16 cellular contexts compared by ENCODE assay signal in genomic region chr1:82893712-82894111, GRCh38.
DNase-seq lines count a peak whose midpoint lies in the region; ATAC-seq and TF ChIP-seq lines count a peak whose summit lies in the region.
"Had no signal": no experiment of that assay in that cellular context is flagged by ENCODE, and none has a peak within 500 bp of the region (broad histone marks: within the 10 kb centered on the region; RNA-seq: fewer than 3 reads in every experiment).

No MANE protein-coding gene starts in this region.

- H3K4me1 Mint-ChIP-seq in GM23338, result no peaks in the 10 kb centered on the region
- H3K4me1 Mint-ChIP-seq in stimulated activated memory B cell treated with anti-CD40 and anti-IgM and Interleukin-4, amounts not matched to agents 10 μg/mL and 1 μg/mL and 100 μg/mL, for 72 hours, result no peaks in the 10 kb centered on the region
- H3K4me1 Mint-ChIP-seq: CD8-positive, alpha-beta memory T cell had no signal

- H3K36me3 ChIP-seq in GM23338 (ENCODE audit: insufficient read depth) (no peaks in the 10 kb centered on the region), gastroesophageal sphincter (no peaks in the 10 kb centered on the region)
- H3K36me3 ChIP-seq: BLaER1 had no signal

- H3K27ac ChIP-seq in GM23338 (ENCODE audit: low read depth) (no peak overlapping the region), gastroesophageal sphincter (no peak overlapping the region)
- H3K27ac ChIP-seq: BLaER1 had no signal

- no peaks in the 10 kb centered on the region for H3K27me3 Mint-ChIP-seq in GM23338 (ENCODE audit: insufficient read depth, low read depth, poor library complexity)
- no peaks in the 10 kb centered on the region for H3K27me3 Mint-ChIP-seq in stimulated activated memory B cell treated with anti-CD40 and anti-IgM and Interleukin-4, amounts not matched to agents 10 μg/mL and 1 μg/mL and 100 μg/mL, for 72 hours
- H3K27me3 Mint-ChIP-seq: CD8-positive, alpha-beta memory T cell had no signal

- H3K4me2 ChIP-seq in GM23338, result no peak overlapping the region
- H3K4me2 ChIP-seq: BLaER1 had no signal

- H4K20me1 ChIP-seq in GM23338 (replicated peaks; ENCODE audit: insufficient read depth), result no peaks in the 10 kb centered on the region
- H4K20me1 ChIP-seq: BLaER1 had no signal

- H3K36me3 Mint-ChIP-seq in GM23338 (ENCODE audit: low read depth), result no peaks in the 10 kb centered on the region
- H3K36me3 Mint-ChIP-seq in stimulated activated memory B cell treated with anti-CD40 and anti-IgM and Interleukin-4, amounts not matched to agents 10 μg/mL and 1 μg/mL and 100 μg/mL, for 72 hours, result no peaks in the 10 kb centered on the region
- H3K36me3 Mint-ChIP-seq: CD8-positive, alpha-beta memory T cell had no signal

- H3K27me3 ChIP-seq in GM23338 (ENCODE audit: insufficient read depth) (no peaks in the 10 kb centered on the region), gastroesophageal sphincter (no peaks in the 10 kb centered on the region)
- H3K27me3 ChIP-seq: BLaER1 had no signal

- TF ChIP-seq POLR2A in gastroesophageal sphincter (IDR thresholded peaks at IDR 0.05), result no peak

- ATAC-seq in GM23338 (no peak), SK-N-SH treated with all-trans-retinoic acid at 6 μM for 48 hours (no peak; the same call in 2 of the 3 replicates), gastroesophageal sphincter (no peak), GM18868 (IDR thresholded peaks at IDR 0.05; ENCODE audit: unreplicated experiment) (no peak)
- ATAC-seq in stimulated activated memory B cell treated with anti-CD40 and anti-IgM and Interleukin-4, amounts not matched to agents 10 μg/mL and 1 μg/mL and 100 μg/mL, for 72 hours, result peak; percentile 28

- H3K4me1 ChIP-seq in GM23338 (ENCODE audit: insufficient read depth) (no peaks in the 10 kb centered on the region; the same call in 1 of the 2 replicates), gastroesophageal sphincter (no peaks in the 10 kb centered on the region)
- H3K4me1 ChIP-seq: BLaER1 had no signal

- DNase-seq in GM23338 (ENCODE audit: low spot score), result no peak
- DNase-seq in NCI-H524 treated with DMSO at 0.1 percent for 48 hours (lab: John Stamatoyannopoulos, UW), result peak; percentile 94
- DNase-seq in NCI-H748 (lab: John Stamatoyannopoulos, UW; ENCODE audit: unreplicated experiment), result no peak
- DNase-seq in posterior vena cava (ENCODE audit: low spot score), result no peak
- DNase-seq: CD8-positive, alpha-beta memory T cell; DMS153; EL; GOT3; H9; IMR-90; KBM-7 had no signal

- no peak for TF ChIP-seq EP300 in gastroesophageal sphincter (IDR thresholded peaks at IDR 0.05)

- no peaks in the 10 kb centered on the region for H3K9me3 Mint-ChIP-seq in GM23338
- no peaks in the 10 kb centered on the region for H3K9me3 Mint-ChIP-seq in stimulated activated memory B cell treated with anti-CD40 and anti-IgM and Interleukin-4, amounts not matched to agents 10 μg/mL and 1 μg/mL and 100 μg/mL, for 72 hours
- H3K9me3 Mint-ChIP-seq: H9 had no signal

- H3F3A ChIP-seq in GM23338 (replicated peaks; ENCODE audit: low read depth), result no peaks in the 10 kb centered on the region

- 94 to 100% methylated on average over 2 to 3 of the region's 4 CpGs for WGBS in gastroesophageal sphincter (ENCODE audit: low coverage in 1 of 2), 2 donors

- H3K4me3 Mint-ChIP-seq in GM23338, result no peak overlapping the region
- H3K4me3 Mint-ChIP-seq in stimulated activated memory B cell treated with anti-CD40 and anti-IgM and Interleukin-4, amounts not matched to agents 10 μg/mL and 1 μg/mL and 100 μg/mL, for 72 hours, result no peak overlapping the region
- H3K4me3 Mint-ChIP-seq: CD8-positive, alpha-beta memory T cell; H9 had no signal

- TF ChIP-seq CTCF in GM23338 (conservative IDR thresholded peaks at IDR 0.05; ENCODE audit: low read depth in 2 of 2), result no peak
- TF ChIP-seq CTCF in gastroesophageal sphincter (IDR thresholded peaks at IDR 0.05), result no peak

- H3K9me3 ChIP-seq in gastroesophageal sphincter, result no peaks in the 10 kb centered on the region
- H3K9me3 ChIP-seq: BLaER1 had no signal

- no peaks in the 10 kb centered on the region for H3K79me2 ChIP-seq in GM23338 (replicated peaks; ENCODE audit: insufficient read depth)

- 0 out of 2 replicates have a peak, but pooled peaks cover 4% of the 10 kb centered on the region for H3K9me2 ChIP-seq in GM23338 (ENCODE audit: insufficient read depth)

- 0 out of 2 replicates have a peak overlapping the region, but pooled peaks have one; percentile 3 for H2AFZ ChIP-seq in GM23338

- H3K4me3 ChIP-seq in GM23338, result no peak overlapping the region
- H3K4me3 ChIP-seq in gastroesophageal sphincter, result no peak overlapping the region
- H3K4me3 ChIP-seq: BLaER1 had no signal

- H3K27ac Mint-ChIP-seq in GM23338, result no peak overlapping the region
- no peak overlapping the region for H3K27ac Mint-ChIP-seq in stimulated activated memory B cell treated with anti-CD40 and anti-IgM and Interleukin-4, amounts not matched to agents 10 μg/mL and 1 μg/mL and 100 μg/mL, for 72 hours
- H3K27ac Mint-ChIP-seq: CD8-positive, alpha-beta memory T cell; H9 had no signal

- intact Hi-C loops in posterior vena cava (cut with DNase I), result no loop called here

TF ChIP-seq in GM23338, 12 proteins besides CTCF, POLR2A, EP300 and RAD21 (continues in another document):
- TF ChIP-seq CREB1 (CRISPR knock-in tag; IDR thresholded peaks at IDR 0.05; ENCODE audit: low read depth), result no peak
- TF ChIP-seq ZNF114 (CRISPR knock-in tag; IDR thresholded peaks at IDR 0.05), result no peak
- TF ChIP-seq ZNF331 (CRISPR knock-in tag; IDR thresholded peaks at IDR 0.05; ENCODE audit: low read depth), result no peak
- no peak for TF ChIP-seq STAT1 (IDR thresholded peaks at IDR 0.05; ENCODE audit: unreplicated experiment)
- no peak for TF ChIP-seq EZH2 (IDR thresholded peaks at IDR 0.05; ENCODE audit: low read depth, unreplicated experiment)
- TF ChIP-seq POLR2AphosphoS5 (IDR thresholded peaks at IDR 0.05; ENCODE audit: low read depth), result no peak
- TF ChIP-seq NANOG (IDR thresholded peaks at IDR 0.05; ENCODE audit: borderline replicate concordance), result no peak

TF ChIP-seq in SK-N-SH treated with all-trans-retinoic acid at 6 μM for 48 hours, 23 proteins besides CTCF, POLR2A, EP300 and RAD21:
- TF ChIP-seq TSHZ2 (CRISPR knock-in tag; IDR thresholded peaks at IDR 0.05) (no peak), TCF4 (CRISPR knock-in tag; IDR thresholded peaks at IDR 0.05; ENCODE audit: borderline replicate concordance) (peak; percentile 72; the same call in 1 of the 2 replicates)
